ENCODE assay signal across 1 cellular context in the genomic region with DNA sequence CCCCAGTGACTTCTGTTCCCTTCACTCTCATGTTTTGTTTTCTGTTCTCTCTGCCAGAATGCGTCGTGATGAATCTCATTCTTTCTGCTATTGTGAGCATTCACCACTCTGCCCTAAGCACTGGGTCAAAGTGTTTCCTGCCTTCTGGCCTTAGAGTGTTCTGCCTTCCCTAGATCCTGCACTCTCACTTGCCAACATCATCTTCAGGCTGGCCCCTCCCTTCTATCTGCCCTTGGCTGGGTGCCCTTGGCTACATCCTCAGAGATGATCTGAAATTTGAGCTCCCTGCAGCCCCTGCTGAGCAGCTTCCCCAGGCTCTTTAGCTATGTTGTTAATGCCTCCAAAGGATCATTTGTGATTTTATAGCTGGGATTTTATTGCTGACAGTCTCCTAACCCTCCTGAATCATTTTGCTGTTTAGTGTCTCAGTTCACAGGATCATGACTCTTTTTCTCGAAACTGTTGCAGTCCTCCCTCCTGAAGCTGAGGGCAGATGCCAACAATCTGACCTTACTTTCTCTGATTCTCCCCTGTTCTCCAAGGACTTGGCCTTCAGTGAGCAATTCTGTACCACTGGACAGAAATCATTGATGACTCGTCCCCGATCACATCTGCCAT.
TF ChIP-seq lines count a peak whose summit lies in the region.

No MANE protein-coding gene starts in this region.

TF ChIP-seq in H1, 55 proteins besides CTCF, POLR2A, EP300 and RAD21 (continued from another document):
- TF ChIP-seq POLR2AphosphoS5 (IDR thresholded peaks at IDR 0.05; ENCODE audit: low read depth, low read length) (no peak), BCL11A (IDR thresholded peaks at IDR 0.05; ENCODE audit: low read depth in 2 of 2, low read length in 2 of 2) (no peak), HDAC2 (IDR thresholded peaks at IDR 0.05; ENCODE audit: borderline replicate concordance in 1 of 2, low read depth in 2 of 2, low read length in 2 of 2) (no peak), NRF1 (IDR thresholded peaks at IDR 0.05; ENCODE audit: low read depth, low read length) (no peak), SP1 (IDR thresholded peaks at IDR 0.05; ENCODE audit: low read depth, low read length) (no peak), CHD2 (IDR thresholded peaks at IDR 0.05; ENCODE audit: low read length) (no peak)
